35 cellular contexts compared by ENCODE assay signal in the genomic region with DNA sequence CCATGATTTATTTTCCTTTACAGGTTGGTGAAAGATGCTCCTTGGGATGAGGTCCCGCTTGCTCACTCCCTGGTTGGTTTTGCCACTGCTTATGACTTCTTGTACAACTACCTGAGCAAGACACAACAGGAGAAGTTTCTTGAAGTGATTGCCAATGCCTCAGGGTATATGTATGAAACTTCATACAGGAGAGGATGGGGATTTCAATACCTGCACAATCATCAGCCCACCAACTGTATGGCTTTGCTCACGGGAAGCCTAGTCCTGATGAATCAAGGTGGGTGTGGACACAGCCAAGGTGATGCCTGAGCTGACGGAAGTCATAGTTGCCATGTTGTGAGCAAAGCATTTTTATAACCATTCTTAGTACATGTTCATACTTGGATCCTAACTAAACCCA. TPM values are rescaled to one million over a fixed set of nuclear protein-coding genes. Genes with fewer than 3 reads are reported as not detected.
"Had no signal": no experiment of that assay in that cellular context is flagged by ENCODE, and none has a peak within 500 bp of the region (broad histone marks: within the 10 kb centered on the region; RNA-seq: fewer than 3 reads in every experiment).

No MANE protein-coding gene starts in this region.

- H3K4me3 Mint-ChIP-seq: activated CD4-positive, alpha-beta T cell treated with anti-CD3 and anti-CD28 coated beads for 36 hours; activated CD4-positive, alpha-beta T cell treated with anti-CD3 and anti-CD28 coated beads, Interleukin-2, amount 10 ng/mL, durations not matched to agents 7 days and 5 days; activated CD8-positive, alpha-beta T cell treated with anti-CD3 and anti-CD28 coated beads, Interleukin-2, amount 10 ng/mL, durations not matched to agents 7 days and 5 days; activated T-cell treated with anti-CD3 and anti-CD28 coated beads, Interleukin-2, amount 50 U/mL, for 24 hours; brain had no signal

- H3K9me3 ChIP-seq: adrenal gland, SJCRH30 had no signal

- H3K4me3 ChIP-seq: adrenal gland, PC-9, SJCRH30, SK-N-MC had no signal

- H3K27ac ChIP-seq: adrenal gland, PC-9, SJCRH30, SK-N-MC, WERI-Rb-1 had no signal

- H2AFZ ChIP-seq: PC-9 had no signal

- DNase-seq: activated CD4-positive, alpha-beta T cell treated with anti-CD3 and anti-CD28 coated beads for 36 hours; activated CD4-positive, alpha-beta T cell treated with anti-CD3 and anti-CD28 coated beads, Interleukin-2, amount 10 ng/mL, durations not matched to agents 7 days and 5 days; activated CD4-positive, alpha-beta T cell treated with anti-CD3 and anti-CD28 coated beads, Interleukin-2, amount 50 U/mL, for 48 hours; activated CD8-positive, alpha-beta T cell treated with anti-CD3 and anti-CD28 coated beads, Interleukin-2, amount 10 ng/mL, durations not matched to agents 7 days and 5 days; activated gamma-delta T cell; activated naive CD4-positive, alpha-beta T cell treated with Interleukin-2 at 50 U/mL for 16 hours; activated T-cell treated with anti-CD3 and anti-CD28 coated beads, Interleukin-2, amount 50 U/mL, for 24 hours; adrenal gland; anterior cingulate cortex; central memory CD4-positive, alpha-beta T cell; Kasumi-1; KG1; MM.1S; MV-4-11; NCI-H1092; NCI-H1417; NCI-H146; NCI-H187; NCI-H2029 treated with DMSO at 0.1 percent for 48 hours; NCI-H2107; NCI-H2171; NCI-H510A; NCI-H526; NCI-H748 treated with DMSO at 0.1 percent for 48 hours; NK-92 treated with Interleukin-12 subunit alpha and Interleukin-12 subunit beta, amount 100 ng/mL, for 24 hours; PC-9; SHP77; SJCRH30; T1000; WERI-Rb-1 had no signal

- H3K27me3 ChIP-seq: adrenal gland, SJCRH30 had no signal

- H3K4me2 ChIP-seq: PC-9 had no signal

- H3K9me3 Mint-ChIP-seq: activated CD4-positive, alpha-beta T cell treated with anti-CD3 and anti-CD28 coated beads, Interleukin-2, amount 10 ng/mL, durations not matched to agents 7 days and 5 days; activated naive CD4-positive, alpha-beta T cell treated with anti-CD3 and anti-CD28 coated beads, Interleukin-2, amount 50 U/mL, for 72 hours; activated T-cell treated with anti-CD3 and anti-CD28 coated beads, Interleukin-2, amount 50 U/mL, for 24 hours; activated T-helper 2 cell treated with anti-CD3 and anti-CD28 coated beads, Interferon-gamma antibody, Interleukin-2, Interleukin-4, amounts not matched to agents 10 μg/mL and 5 μg/mL and 100 μg/mL, durations not matched to agents 14 hours and 24 hours and 36 hours; brain had no signal

- FAIRE-seq: RCC 7860 had no signal

- H3K36me3 Mint-ChIP-seq: activated naive CD4-positive, alpha-beta T cell treated with anti-CD3 and anti-CD28 coated beads, Interleukin-2, amount 50 U/mL, for 72 hours had no signal

- H3K27ac Mint-ChIP-seq: activated CD4-positive, alpha-beta T cell treated with anti-CD3 and anti-CD28 coated beads for 36 hours; activated CD4-positive, alpha-beta T cell treated with anti-CD3 and anti-CD28 coated beads, Interleukin-2, amount 10 ng/mL, durations not matched to agents 7 days and 5 days; activated CD8-positive, alpha-beta T cell treated with anti-CD3 and anti-CD28 coated beads, Interleukin-2, amount 10 ng/mL, durations not matched to agents 7 days and 5 days; activated naive CD4-positive, alpha-beta T cell treated with anti-CD3 and anti-CD28 coated beads, Interleukin-2, amount 50 U/mL, for 72 hours; activated T-cell treated with anti-CD3 and anti-CD28 coated beads, Interleukin-2, amount 50 U/mL, for 24 hours; activated T-helper 2 cell treated with anti-CD3 and anti-CD28 coated beads, Interferon-gamma antibody, Interleukin-2, Interleukin-4, amounts not matched to agents 10 μg/mL and 5 μg/mL and 100 μg/mL, durations not matched to agents 14 hours and 24 hours and 36 hours; brain had no signal

- H3K4me1 Mint-ChIP-seq: activated CD4-positive, alpha-beta T cell treated with anti-CD3 and anti-CD28 coated beads for 36 hours; activated CD4-positive, alpha-beta T cell treated with anti-CD3 and anti-CD28 coated beads, Interleukin-2, amount 10 ng/mL, durations not matched to agents 7 days and 5 days; brain had no signal

- H3K4me1 ChIP-seq: adrenal gland had no signal

- H3K27me3 Mint-ChIP-seq: activated CD4-positive, alpha-beta T cell treated with anti-CD3 and anti-CD28 coated beads for 36 hours; activated T-cell treated with anti-CD3 and anti-CD28 coated beads, Interleukin-2, amount 50 U/mL, for 24 hours; brain had no signal

- H3K36me3 ChIP-seq: WERI-Rb-1 had no signal

- ATAC-seq: activated CD4-positive, alpha-beta T cell treated with anti-CD3 and anti-CD28 coated beads for 36 hours; activated CD8-positive, alpha-beta T cell treated with anti-CD3 and anti-CD28 coated beads, Interleukin-2, amount 10 ng/mL, durations not matched to agents 7 days and 5 days; activated naive CD4-positive, alpha-beta T cell treated with anti-CD3 and anti-CD28 coated beads, Interleukin-2, amount 50 U/mL, for 72 hours had no signal

RNA-seq across cellular contexts. Expression of gene CALHM6, which starts 34.6 kb away (rescaled TPM):
- total RNA-seq: PC-9, SJCRH30 had no signal
